Comparison of ENCODE assay signal across 9 cellular contexts in the genomic region with DNA sequence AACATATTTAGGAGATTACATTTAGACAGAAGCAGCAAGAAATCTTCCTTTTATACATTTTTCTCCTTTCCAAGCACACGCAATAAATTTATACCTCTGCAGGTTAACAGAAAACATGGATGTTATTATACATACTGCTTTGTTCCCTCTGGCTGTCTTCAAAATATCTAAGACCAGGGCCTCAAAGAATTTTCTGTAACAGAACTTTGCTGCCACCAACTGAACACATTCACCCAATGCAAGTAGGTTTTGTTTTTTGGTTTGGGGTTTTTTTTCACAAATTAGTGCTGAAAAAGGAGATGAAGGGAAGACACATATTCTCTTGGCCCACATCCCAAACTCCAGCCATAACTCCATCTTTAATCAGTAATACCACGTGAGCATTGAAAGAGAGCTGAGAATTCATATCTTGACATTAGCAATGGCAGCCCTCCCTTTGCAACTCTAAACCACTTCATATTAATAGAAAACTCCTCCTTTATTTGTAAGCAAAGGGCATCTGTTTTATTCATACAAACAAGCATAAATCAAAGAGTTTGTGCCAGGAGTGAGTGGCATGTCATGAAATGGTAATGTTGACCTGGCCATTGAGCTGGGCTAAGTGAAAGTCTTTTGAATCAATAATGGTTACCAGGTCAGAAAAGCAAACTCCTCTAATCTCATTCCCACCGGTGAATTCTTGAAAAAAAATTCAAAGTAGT.
DNase-seq lines count a peak whose midpoint lies in the region; FAIRE-seq and TF ChIP-seq lines count a peak whose summit lies in the region.
"Had no signal": no experiment of that assay in that cellular context is flagged by ENCODE, and none has a peak within 500 bp of the region (broad histone marks: within the 10 kb centered on the region; RNA-seq: fewer than 3 reads in every experiment).

No MANE protein-coding gene starts in this region.

- CTCF ChIA-PET in PC-9 (lab: Charles Lee), result no interaction called here

- peak; percentile 50 for DNase-seq in ACHN
- DNase-seq in KBM-7, result peak; percentile 8
- DNase-seq in PC-9, result peak in 1 of 2 experiments; percentile 2
- peak; percentile 4 for DNase-seq in globus pallidus (ENCODE audit: low spot score)
- DNase-seq in GM12891 (ENCODE audit: insufficient read length, low spot score), result no peak
- no peak for DNase-seq in germinal center (ENCODE audit: low spot score)
- DNase-seq in posterior cingulate gyrus, result no peak
- DNase-seq in urothelium cell line (ENCODE audit: low spot score), result no peak
- DNase-seq: activated B cell treated with CpG ODN at 0.5 μM for 24 hours had no signal

- POLR2A ChIA-PET in PC-9 (lab: Charles Lee; ENCODE audit: unreplicated experiment), result no interaction called here

- intact Hi-C loops in PC-9 (cut with micrococcal nuclease; ENCODE audit: unreplicated experiment) (no loop called here), posterior cingulate gyrus (cut with DNase I) (no loop called here)

- H3K4me1 ChIP-seq in PC-9 (replicated peaks; ENCODE audit: insufficient read depth), result no peaks in the 10 kb centered on the region

- H3K27ac ChIP-seq in PC-9, result no peak overlapping the region

- H3K9me2 ChIP-seq in PC-9 (ENCODE audit: insufficient read depth), result no peaks in the 10 kb centered on the region; the same call in 1 of the 2 replicates

- FAIRE-seq in GM12891 (lab: Jason Lieb, UNC) (no peak), urothelium cell line (lab: Jason Lieb, UNC) (no peak)

- in situ Hi-C loops in ACHN (cut with HindIII; ENCODE audit: low pct_ligation_motif_present, low pct_unique_long_range_greater_than_20kb, low sequenced_read_pairs) (no loop called here), KBM-7 (cut with MboI; ENCODE audit: low pct_unique_long_range_greater_than_20kb, low sequenced_read_pairs) (no loop called here)

- H3K4me3 ChIP-seq in PC-9, result no peak overlapping the region

- H2AFZ ChIP-seq in PC-9, result no peak overlapping the region

- H3K27me3 ChIP-seq in PC-9 (ENCODE audit: insufficient read depth, low read depth), result no peaks in the 10 kb centered on the region

- TF ChIP-seq CTCF in PC-9 (conservative IDR thresholded peaks at IDR 0.05), result peak; percentile 47

- H3K4me2 ChIP-seq in PC-9, result no peak overlapping the region

- no TSS peak for BruUV-seq in PC-9 (replicated peaks; lab: Mats Ljungman, UMichigan)

- no peaks in the 10 kb centered on the region for H3K79me2 ChIP-seq in PC-9 (ENCODE audit: low read depth)

- no peak for TF ChIP-seq POLR2A in GM12891 (IDR thresholded peaks at IDR 0.05; ENCODE audit: low read depth, low read length)

- H3K9me3 ChIP-seq in PC-9 (ENCODE audit: insufficient read depth, low read depth), result no peaks in the 10 kb centered on the region

- no peaks in the 10 kb centered on the region for H3K36me3 ChIP-seq in PC-9 (ENCODE audit: low read depth)

- H4K20me1 ChIP-seq in PC-9 (ENCODE audit: insufficient read depth), result no peaks in the 10 kb centered on the region

- H3F3A ChIP-seq in PC-9 (ENCODE audit: insufficient read depth, low read depth), result no peaks in the 10 kb centered on the region

TF ChIP-seq in GM12891, 5 proteins besides CTCF, POLR2A, EP300 and RAD21:
- TF ChIP-seq PAX5 (IDR thresholded peaks at IDR 0.05; ENCODE audit: insufficient read depth, low read length, severe bottlenecking) (no peak), TAF1 (IDR thresholded peaks at IDR 0.05; ENCODE audit: low read depth, low read length) (no peak), POU2F2 (IDR thresholded peaks at IDR 0.05; ENCODE audit: low read depth, low read length) (no peak), POLR2AphosphoS5 (IDR thresholded peaks at IDR 0.05; ENCODE audit: low read depth, low read length) (no peak), SPI1 (IDR thresholded peaks at IDR 0.05; ENCODE audit: low read depth, low read length) (no peak)

Comparison
In these comparisons a context has a peak if more than half of its experiments do, and no peak if none do; other contexts are left out.
1. DNase-seq: peak in ACHN (single experiment), KBM-7 (single experiment) and globus pallidus (single experiment); none in GM12891 (single experiment), germinal center (single experiment), posterior cingulate gyrus (0 of 10) and urothelium cell line (single experiment).